Comparison of ENCODE assay signal across 14 cellular contexts in the genomic region with DNA sequence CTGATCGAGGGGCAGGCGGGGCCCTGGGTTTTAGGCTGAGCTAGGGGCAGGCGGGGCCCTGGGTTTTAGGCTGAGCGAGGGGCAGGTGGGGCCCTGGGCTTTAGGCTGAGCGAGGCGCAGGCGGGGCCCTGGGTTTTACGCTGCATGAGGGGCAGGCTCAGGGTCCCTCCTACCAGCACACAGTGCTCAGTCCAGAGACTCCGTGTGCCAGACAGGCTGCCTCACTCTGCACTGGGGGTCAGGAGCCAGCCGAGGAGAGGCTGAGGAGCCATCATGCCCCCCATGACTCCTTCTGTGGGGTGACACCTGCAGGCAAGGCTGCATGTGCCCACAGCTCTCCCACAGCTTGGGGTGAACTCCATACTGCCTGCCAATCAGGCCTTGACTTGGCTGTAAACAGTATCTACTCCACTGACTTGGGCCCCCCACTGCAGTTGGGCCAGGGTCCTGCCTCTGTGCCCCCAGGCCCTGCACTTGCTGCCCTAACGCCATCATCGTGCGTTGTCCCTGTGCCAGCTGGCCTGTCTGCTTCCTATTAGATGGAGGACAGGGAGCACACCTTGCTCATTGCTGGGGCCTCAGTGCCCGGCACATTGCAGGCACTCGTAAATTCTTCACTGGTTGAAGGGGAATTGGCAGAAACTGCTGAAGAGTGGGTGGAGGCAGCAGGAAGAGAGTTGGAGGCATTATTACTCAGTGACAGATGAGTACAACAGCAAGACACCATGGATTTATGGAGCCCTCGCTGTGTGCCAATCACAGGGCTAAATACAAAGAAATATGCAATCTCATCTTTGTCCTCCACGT.
DNase-seq lines count a peak whose midpoint lies in the region; ATAC-seq and TF ChIP-seq lines count a peak whose summit lies in the region.
"Had no signal": no experiment of that assay in that cellular context is flagged by ENCODE, and none has a peak within 500 bp of the region (broad histone marks: within the 10 kb centered on the region; RNA-seq: fewer than 3 reads in every experiment).

No MANE protein-coding gene starts in this region.

- WGBS in esophagus muscularis mucosa = 89% methylated on average over 12 of the region's 17 CpGs
- WGBS in prostate gland = 62% methylated on average over 17 of the region's 17 CpGs

- H3K27ac ChIP-seq in esophagus muscularis mucosa (replicated peaks in 1 of 4) = no peak overlapping the region
- no peak overlapping the region for H3K27ac ChIP-seq in prostate gland

- no peak overlapping the region for H3K4me3 ChIP-seq in esophagus muscularis mucosa
- no peak overlapping the region for H3K4me3 ChIP-seq in prostate gland

- in situ Hi-C loops in G401 (cut with HindIII; ENCODE audit: low sequenced_read_pairs) = no loop called here

- ATAC-seq in HG02571 (IDR thresholded peaks at IDR 0.05; ENCODE audit: unreplicated experiment) = no peak

- intact Hi-C loops in esophagus muscularis mucosa (cut with DNase I) = no loop called here
- intact Hi-C loops in prostate gland (cut with DNase I) = loop anchor here (10.0 kb wide), 1 partner anchor 195 kb away; no protein-coding TSS in a partner anchor

- H3K9me3 ChIP-seq in esophagus muscularis mucosa (no peaks in the 10 kb centered on the region), prostate gland (no peaks in the 10 kb centered on the region)

- H3K36me3 ChIP-seq in esophagus muscularis mucosa (no peaks in the 10 kb centered on the region), prostate gland (no peaks in the 10 kb centered on the region)

- TF ChIP-seq POLR2A in esophagus muscularis mucosa (IDR thresholded peaks at IDR 0.05; ENCODE audit: low read depth) (no peak), prostate gland (IDR thresholded peaks at IDR 0.05) (no peak)

- TF ChIP-seq CTCF in esophagus muscularis mucosa (IDR thresholded peaks at IDR 0.05) (no peak), prostate gland (IDR thresholded peaks at IDR 0.05) (no peak)

- peak; percentile 53 for DNase-seq in G401 (ENCODE audit: low spot score)
- peak; percentile 27 for DNase-seq in MV-4-11 (lab: John Stamatoyannopoulos, UW)
- DNase-seq in esophagus muscularis mucosa (ENCODE audit: extremely low spot score) = peak; percentile 79
- peak; percentile 42 for DNase-seq in prostate gland (ENCODE audit: low spot score)
- no peak for DNase-seq in DMS153 treated with DMSO at 0.1 percent for 48 hours (lab: John Stamatoyannopoulos, UW; ENCODE audit: unreplicated experiment)
- DNase-seq in activated gamma-delta T cell (lab: John Stamatoyannopoulos, UW) = no peak
- DNase-seq: activated naive CD8-positive, alpha-beta T cell treated with anti-CD3 and anti-CD28 coated beads for 36 hours; CD4-positive, alpha-beta T cell; midbrain; NCI-H1436; NCI-H510A treated with DMSO at 0.1 percent for 48 hours; stimulated activated CD4-positive, alpha-beta T cell treated with anti-CD3 and anti-CD28 coated beads, Interleukin-2, amount 100 ng/mL, for 48 hours; stimulated activated naive CD4-positive, alpha-beta T cell had no signal

- no peak for TF ChIP-seq EP300 in esophagus muscularis mucosa (IDR thresholded peaks at IDR 0.05)

- H3K4me1 ChIP-seq in esophagus muscularis mucosa (peaks cover 9 to 15% (median 10%) of the 10 kb centered on the region in 4 donors), prostate gland (replicated peaks) (peaks cover 7% of the 10 kb centered on the region)

- H3K27me3 ChIP-seq in esophagus muscularis mucosa (no peaks in the 10 kb centered on the region), prostate gland (replicated peaks; ENCODE audit: insufficient read depth) (no peaks in the 10 kb centered on the region)

Comparison
In these comparisons a context has a peak if more than half of its experiments do, and no peak if none do; other contexts are left out.
1. DNase-seq: peak in G401 (single experiment), MV-4-11 (single experiment), esophagus muscularis mucosa (single experiment) and prostate gland (single experiment); none in DMS153 treated with DMSO at 0.1 percent for 48 hours (single experiment) and activated gamma-delta T cell (single experiment).